ENCODE assay signal across 8 cellular contexts in genomic region chr17:18816489-18817371, GRCh38. TPM values are rescaled to one million over a fixed set of nuclear protein-coding genes. Genes with fewer than 3 reads are reported as not detected.
DNase-seq lines count a peak whose midpoint lies in the region; ATAC-seq, FAIRE-seq and TF ChIP-seq lines count a peak whose summit lies in the region.
"Not testable (repeated sequence)": the region's sequence is repeated elsewhere in the genome, so short reads cannot be mapped to it uniquely, and the experiment has no call there.

No MANE protein-coding gene starts in this region.

- POLR2A ChIA-PET in PC-3 (lab: Charles Lee; ENCODE audit: unreplicated experiment); activated CD4-positive, alpha-beta memory T cell treated with anti-CD3 and anti-CD28 coated beads for 36 hours (lab: Charles Lee): not testable (repeated sequence)

- not testable (repeated sequence) for H3K36me3 ChIP-seq in PC-3 (ENCODE audit: low read depth, low read length)

- not testable (repeated sequence) for H3K27ac Mint-ChIP-seq in activated CD4-positive, alpha-beta memory T cell treated with anti-CD3 and anti-CD28 coated beads for 36 hours

- not testable (repeated sequence) for H3K27me3 Mint-ChIP-seq in activated CD4-positive, alpha-beta memory T cell treated with anti-CD3 and anti-CD28 coated beads for 36 hours

- not testable (repeated sequence) for H3K4me1 Mint-ChIP-seq in activated CD4-positive, alpha-beta memory T cell treated with anti-CD3 and anti-CD28 coated beads for 36 hours (ENCODE audit: low read depth)

- peak; percentile 72 for DNase-seq in ACHN
- DNase-seq in GM10266 (ENCODE audit: extremely low spot score): not testable (repeated sequence)
- peak; percentile 77 for DNase-seq in MV-4-11 (lab: John Stamatoyannopoulos, UW)
- peak; percentile 85 for DNase-seq in PC-3
- peak; percentile 19 for DNase-seq in activated CD4-positive, alpha-beta memory T cell treated with anti-CD3 and anti-CD28 coated beads for 36 hours
- DNase-seq in dermis blood vessel endothelial cell: peak; percentile 81
- DNase-seq in putamen (ENCODE audit: low spot score): peak; percentile 56

- H3K9me3 Mint-ChIP-seq in activated CD4-positive, alpha-beta memory T cell treated with anti-CD3 and anti-CD28 coated beads for 36 hours: not testable (repeated sequence)

- in situ Hi-C loops in ACHN (cut with HindIII; ENCODE audit: low pct_ligation_motif_present, low pct_unique_long_range_greater_than_20kb, low sequenced_read_pairs): not testable (repeated sequence)

- H3K9ac ChIP-seq in PC-3 (ENCODE audit: low read length): not testable (repeated sequence)

- BruUV-seq in PC-3 (replicated peaks; lab: Mats Ljungman, UMichigan): not testable (repeated sequence)

- not testable (repeated sequence) for H3K79me2 ChIP-seq in PC-3 (ENCODE audit: low read length)

- not testable (repeated sequence) for H3K4me1 ChIP-seq in PC-3 (ENCODE audit: insufficient read depth, low read length)

- H3K4me3 Mint-ChIP-seq in activated CD4-positive, alpha-beta memory T cell treated with anti-CD3 and anti-CD28 coated beads for 36 hours: not testable (repeated sequence)

- not testable (repeated sequence) for H4K20me1 ChIP-seq in PC-3 (ENCODE audit: low read length)

- intact Hi-C loops in PC-3 (cut with micrococcal nuclease): not testable (repeated sequence)
- intact Hi-C loops in activated CD4-positive, alpha-beta memory T cell treated with anti-CD3 and anti-CD28 coated beads for 36 hours (cut with micrococcal nuclease): loop anchor here (10.0 kb wide), 1 partner anchor 108 kb away; no protein-coding TSS in a partner anchor

- peak; percentile 99 for FAIRE-seq in islet of Langerhans (lab: Jason Lieb, UNC)

- peak; percentile 66; the same call in 1 of the 2 replicates for ATAC-seq in PC-3

- TF ChIP-seq CTCF in GM10266 (IDR thresholded peaks at IDR 0.05; ENCODE audit: control insufficient read depth, insufficient read depth, low read depth, missing control alignments) (peak; percentile 57), PC-3 (conservative IDR thresholded peaks at IDR 0.05; ENCODE audit: low read depth, low read length) (peak; percentile 63)

- H3K27me3 ChIP-seq in PC-3 (ENCODE audit: low read length): not testable (repeated sequence)

- H2AFZ ChIP-seq in PC-3 (ENCODE audit: low read length): not testable (repeated sequence)

- not testable (repeated sequence) for H3K9me2 ChIP-seq in PC-3 (replicated peaks; ENCODE audit: low read length)

- H3K4me2 ChIP-seq in PC-3 (ENCODE audit: low read length): not testable (repeated sequence)

- H3F3A ChIP-seq in PC-3 (ENCODE audit: low read length, unreplicated experiment): not testable (repeated sequence)

- H3K36me3 Mint-ChIP-seq in activated CD4-positive, alpha-beta memory T cell treated with anti-CD3 and anti-CD28 coated beads for 36 hours: not testable (repeated sequence)

- CTCF ChIA-PET in PC-3 (lab: Charles Lee): not testable (repeated sequence)
- CTCF ChIA-PET in activated CD4-positive, alpha-beta memory T cell treated with anti-CD3 and anti-CD28 coated beads for 36 hours (lab: Charles Lee): interaction anchor here (1.7 kb wide), 1 partner anchor 145 kb away, joined by 7 read pairs; no protein-coding TSS in a partner anchor

- not testable (repeated sequence) for H3K9me3 ChIP-seq in PC-3 (ENCODE audit: low read length)

- H3K27ac ChIP-seq in PC-3 (ENCODE audit: low read length): not testable (repeated sequence)

- H3K4me3 ChIP-seq in PC-3 (ENCODE audit: low read length): not testable (repeated sequence)

RNA-seq across cellular contexts. Expression of gene TVP23B, which starts 35.7 kb away (rescaled TPM):
- 42.2 and 57.9 TPM in 2 replicates for total RNA-seq in PC-3 (2014; rRNA removed)
- 10 to 100 TPM; 30.6 to 34.1 TPM for total RNA-seq in activated CD4-positive, alpha-beta memory T cell treated with anti-CD3 and anti-CD28 coated beads for 36 hours
- total RNA-seq in dermis blood vessel endothelial cell: 44.9 and 65.5 TPM in 2 replicates

RNA-seq across cellular contexts. Expression of gene PRPSAP2, which starts 41.2 kb away (rescaled TPM):
- 60.1 and 81.3 TPM in 2 replicates for total RNA-seq in PC-3 (2014; rRNA removed)
- total RNA-seq in activated CD4-positive, alpha-beta memory T cell treated with anti-CD3 and anti-CD28 coated beads for 36 hours: 10 to 100 TPM; 41.9 to 42.5 TPM
- 50.4 and 51.9 TPM in 2 replicates for total RNA-seq in dermis blood vessel endothelial cell
